In the genomic region with DNA sequence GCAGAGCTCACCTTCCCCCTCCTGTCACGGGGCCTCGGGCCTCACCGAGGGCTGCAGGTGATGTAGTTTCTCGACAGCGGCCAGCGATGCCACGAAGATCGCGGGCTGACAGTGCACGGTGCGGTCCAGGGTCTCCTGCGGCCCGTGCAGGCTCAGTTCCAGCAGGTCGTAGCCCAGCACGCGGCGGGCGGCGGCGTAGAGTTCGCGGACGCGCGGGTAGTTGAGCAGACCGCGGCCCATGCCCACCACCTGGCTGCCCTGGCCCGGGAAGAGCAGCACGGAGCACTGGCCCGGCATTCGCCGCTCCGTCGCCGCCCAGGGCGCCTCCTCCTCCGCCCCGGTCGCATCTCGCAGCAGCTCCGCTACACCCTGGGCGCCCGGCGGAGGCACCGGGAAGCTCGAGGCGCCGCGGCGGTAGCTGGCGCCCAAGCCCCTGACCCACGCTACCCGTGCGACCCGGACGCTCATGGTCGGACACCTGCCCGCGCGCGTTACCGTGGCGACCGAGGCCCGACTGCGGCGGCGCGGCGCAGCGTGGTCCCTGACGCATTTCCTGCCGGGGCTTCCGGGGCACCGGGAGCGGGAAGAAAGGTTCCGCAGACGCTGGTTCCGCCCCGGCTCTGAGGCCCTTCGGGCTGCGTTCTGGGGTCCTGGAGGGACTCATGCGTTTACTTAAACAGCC, we compare ENCODE assay signal across 8 cellular contexts. TPM values are rescaled to one million over a fixed set of nuclear protein-coding genes. Genes with fewer than 3 reads are reported as not detected.
DNase-seq lines count a peak whose midpoint lies in the region; ATAC-seq and TF ChIP-seq lines count a peak whose summit lies in the region.

MCAT (minus strand) TSS at position 518 of the 682 bp plus-strand sequence; CDS start at position 468, 50 bp downstream.

- H3K27ac ChIP-seq in CD4-positive, alpha-beta memory T cell (ENCODE audit: low read depth, low read length): peak within 1 kb of the TSS; percentile 71
- H3K27ac ChIP-seq in HUES48 (ENCODE audit: low read depth, low read length) (peak within 1 kb of the TSS; percentile 70), PC-3 (ENCODE audit: low read length) (peak within 1 kb of the TSS; percentile 50), mucosa of rectum (ENCODE audit: low read depth in 2 of 2, low read length in 2 of 2) (peak within 1 kb of the TSS; percentile 66 to 70)

- no peaks in the 10 kb centered on the region for H3F3A ChIP-seq in PC-3 (ENCODE audit: low read length, unreplicated experiment)

- peaks cover 12 to 22% of the 10 kb centered on the region in 2 donors for H3K36me3 Mint-ChIP-seq in CD4-positive, alpha-beta memory T cell

- DNase-seq in CD4-positive, alpha-beta memory T cell: peak; percentile 71 to 82 (median 78)
- DNase-seq in PC-3 (peak; percentile 78), epithelial cell of proximal tubule (ENCODE audit: low read depth) (no peak)
- DNase-seq in activated T-cell treated with anti-CD3 and anti-CD28 coated beads, Interleukin-2, amount 50 U/mL, for 1 hour: peak; percentile 81
- peak; percentile 74 for DNase-seq in stimulated activated CD8-positive, alpha-beta memory T cell treated with anti-CD3 and anti-CD28 coated beads, Interleukin-4, amount 100 ng/mL, for 24 hours (ENCODE audit: low read depth)

- H3K4me3 ChIP-seq in CD4-positive, alpha-beta memory T cell (ENCODE audit: low read length in 2 of 2): peak within 1 kb of the TSS; percentile 14 to 72
- peak within 1 kb of the TSS; percentile 88 for H3K4me3 ChIP-seq in HUES48 (ENCODE audit: low read depth, low read length)
- H3K4me3 ChIP-seq in PC-3 (ENCODE audit: low read length): peak within 1 kb of the TSS; percentile 97
- H3K4me3 ChIP-seq in epithelial cell of proximal tubule (ENCODE audit: low read depth, low read length): peak within 1 kb of the TSS; percentile 97
- peak within 1 kb of the TSS; percentile 84 to 85 for H3K4me3 ChIP-seq in mucosa of rectum (ENCODE audit: low read length in 2 of 2)

- H3K36me3 ChIP-seq in CD4-positive, alpha-beta memory T cell (ENCODE audit: insufficient read depth, low read length): no peaks in the 10 kb centered on the region
- H3K36me3 ChIP-seq in HUES48 (ENCODE audit: control insufficient read depth, insufficient read depth, low read length): peaks cover 34% of the 10 kb centered on the region
- peaks cover 8% of the 10 kb centered on the region; the same call in 1 of the 2 replicates for H3K36me3 ChIP-seq in PC-3 (ENCODE audit: low read depth, low read length)
- peaks cover 17 to 18% of the 10 kb centered on the region in 2 donors for H3K36me3 ChIP-seq in mucosa of rectum (ENCODE audit: control insufficient read depth in 2 of 2, insufficient read depth in 2 of 2, low read length in 2 of 2)

- H3K4me2 ChIP-seq in PC-3 (ENCODE audit: low read length): peak within 1 kb of the TSS; percentile 92

- H3K4me1 Mint-ChIP-seq in CD4-positive, alpha-beta memory T cell: peaks cover 3 to 26% (median 12%) of the 10 kb centered on the region in 4 donors

- ATAC-seq in GM19463 (IDR thresholded peaks at IDR 0.05; ENCODE audit: unreplicated experiment) (peak; percentile 90), PC-3 (peak; percentile 93)

- intact Hi-C loops in CD4-positive, alpha-beta memory T cell (cut with micrococcal nuclease): loop anchor here (1.0 kb wide), 1 partner anchor 44 kb away; the partner anchor contains the start of gene TTLL12
- intact Hi-C loops in PC-3 (cut with micrococcal nuclease): no loop called here

- peak within 1 kb of the TSS; percentile 85 to 97 (median 93) for H3K27ac Mint-ChIP-seq in CD4-positive, alpha-beta memory T cell

- no peaks in the 10 kb centered on the region for H3K27me3 Mint-ChIP-seq in CD4-positive, alpha-beta memory T cell

- TF ChIP-seq CTCF in PC-3 (conservative IDR thresholded peaks at IDR 0.05; ENCODE audit: low read depth, low read length): no peak
- no peak for TF ChIP-seq CTCF in epithelial cell of proximal tubule (conservative IDR thresholded peaks at IDR 0.05; ENCODE audit: low read depth, low read length)

- CTCF ChIA-PET in CD4-positive, alpha-beta memory T cell (lab: Charles Lee; ENCODE audit: partially characterized antibody): interaction anchor here (0.6 to 2.4 kb wide), 2 partner anchors 45 to 361 kb away, joined by 3 to 7 read pairs; no protein-coding TSS in a partner anchor
- CTCF ChIA-PET in PC-3 (lab: Charles Lee): no interaction called here

- H3K9me2 ChIP-seq in PC-3 (replicated peaks; ENCODE audit: low read length): no peaks in the 10 kb centered on the region

- peaks cover 34% of the 10 kb centered on the region for H3K79me2 ChIP-seq in PC-3 (ENCODE audit: low read length)

- H3K4me3 Mint-ChIP-seq in CD4-positive, alpha-beta memory T cell: peak within 1 kb of the TSS; percentile 85 to 89 (median 87)

- H4K20me1 ChIP-seq in PC-3 (ENCODE audit: low read length): no peaks in the 10 kb centered on the region

- peaks cover 22% of the 10 kb centered on the region for H3K4me1 ChIP-seq in CD4-positive, alpha-beta memory T cell (ENCODE audit: insufficient read depth, low read length)
- no peaks in the 10 kb centered on the region for H3K4me1 ChIP-seq in HUES48 (ENCODE audit: control insufficient read depth, insufficient read depth, low read length)
- peaks cover 9% of the 10 kb centered on the region for H3K4me1 ChIP-seq in PC-3 (ENCODE audit: insufficient read depth, low read length)
- H3K4me1 ChIP-seq in mucosa of rectum (ENCODE audit: control insufficient read depth in 2 of 2, insufficient read depth in 2 of 2, low read length in 2 of 2): peaks cover 4 to 8% of the 10 kb centered on the region in 2 donors

- H3K9ac ChIP-seq in HUES48 (ENCODE audit: low read depth, low read length) (peak within 1 kb of the TSS; percentile 53; the same call in 1 of the 2 replicates), PC-3 (ENCODE audit: low read length) (peak within 1 kb of the TSS; percentile 94), mucosa of rectum (ENCODE audit: low read depth in 1 of 2, low read length in 2 of 2) (peak within 1 kb of the TSS; percentile 18 to 88)

- POLR2A ChIA-PET in CD4-positive, alpha-beta memory T cell (lab: Charles Lee; ENCODE audit: partially characterized antibody): interaction anchor here (0.9 to 2.9 kb wide), 3 partner anchors 9 to 44 kb away, joined by 3 to 27 read pairs (median 11); partner anchors contain the start of genes BIK, TSPO and TTLL12
- POLR2A ChIA-PET in PC-3 (lab: Charles Lee; ENCODE audit: unreplicated experiment): no interaction called here

- H3K9me3 ChIP-seq in CD4-positive, alpha-beta memory T cell (ENCODE audit: control insufficient read depth in 1 of 2, low read length in 2 of 2): no peaks in the 10 kb centered on the region
- H3K9me3 ChIP-seq in HUES48 (ENCODE audit: control insufficient read depth, insufficient read depth, low read length): no peaks in the 10 kb centered on the region
- no peaks in the 10 kb centered on the region for H3K9me3 ChIP-seq in PC-3 (ENCODE audit: low read length)
- H3K9me3 ChIP-seq in mucosa of rectum (ENCODE audit: control insufficient read depth in 2 of 2, low read length in 2 of 2): no peaks in the 10 kb centered on the region

- peaks cover 0 to 1% (median 0%) of the 10 kb centered on the region in 8 donors for H3K9me3 Mint-ChIP-seq in CD4-positive, alpha-beta memory T cell

- H3K27me3 ChIP-seq in CD4-positive, alpha-beta memory T cell (ENCODE audit: insufficient read depth, low read length): no peaks in the 10 kb centered on the region
- H3K27me3 ChIP-seq in HUES48 (ENCODE audit: control insufficient read depth, insufficient read depth, low read length): no peaks in the 10 kb centered on the region
- H3K27me3 ChIP-seq in PC-3 (ENCODE audit: low read length): no peaks in the 10 kb centered on the region
- no peaks in the 10 kb centered on the region for H3K27me3 ChIP-seq in mucosa of rectum (ENCODE audit: control insufficient read depth in 2 of 2, insufficient read depth in 2 of 2, low read length in 2 of 2)

- H2AFZ ChIP-seq in PC-3 (ENCODE audit: low read length): peak within 1 kb of the TSS; percentile 96

- BruUV-seq in PC-3 (replicated peaks; lab: Mats Ljungman, UMichigan): no TSS peak

RNA-seq across cellular contexts. Expression of gene MCAT, which starts in this region (rescaled TPM):
- total RNA-seq in CD4-positive, alpha-beta memory T cell: 1 to 10 TPM; 7.9 to 9.0 TPM
- polyA plus RNA-seq in CD4-positive, alpha-beta memory T cell: 10 to 100 TPM in 1 of 2 donors, 1 to 10 TPM in 1; 5.7 to 13.1 TPM
- total RNA-seq in PC-3 (2014; rRNA removed): 29.2 and 39.2 TPM in 2 replicates
- total RNA-seq in epithelial cell of proximal tubule: 31.9 and 45.4 TPM in 2 replicates

Comparison
In these comparisons a context has a peak if more than half of its experiments do, and no peak if none do; other contexts are left out.
1. H3K4me3 ChIP-seq: peak in every context shown above with its lines; median percentile 97 in PC-3; 97 in epithelial cell of proximal tubule; 88 in HUES48; 84 in mucosa of rectum; 43 in CD4-positive, alpha-beta memory T cell.